Comparison of ENCODE assay signal across 9 cellular contexts in genomic region chr1:102970496-102971078, GRCh38.
A peak's percentile ranks its signal among the peaks of the same experiment; 100 is the strongest.
DNase-seq lines count a peak whose midpoint lies in the region; ATAC-seq, FAIRE-seq and TF ChIP-seq lines count a peak whose summit lies in the region.
"Had no signal": no experiment of that assay in that cellular context is flagged by ENCODE, and none has a peak within 500 bp of the region (broad histone marks: within the 10 kb centered on the region; RNA-seq: fewer than 3 reads in every experiment).

No MANE protein-coding gene starts in this region.

- H3K9ac ChIP-seq in OCI-LY1 (ENCODE audit: low read length) = no peak overlapping the region
- no peak overlapping the region for H3K9ac ChIP-seq in endothelial cell of umbilical vein (replicated peaks; ENCODE audit: extremely low read depth, insufficient read depth, low read length)
- H3K9ac ChIP-seq in trophoblast cell (ENCODE audit: low read length) = no peak overlapping the region

- H3K4me1 ChIP-seq in BE2C = no peaks in the 10 kb centered on the region
- no peaks in the 10 kb centered on the region for H3K4me1 ChIP-seq in OCI-LY1 (ENCODE audit: insufficient read depth, low read length, severe bottlenecking)
- H3K4me1 ChIP-seq in endothelial cell of umbilical vein (ENCODE audit: control insufficient read depth, extremely low read depth, insufficient read depth, low read length) = no peaks in the 10 kb centered on the region
- H3K4me1 ChIP-seq in trophoblast cell (ENCODE audit: control insufficient read depth in 1 of 2, insufficient read depth in 2 of 2, low read length in 2 of 2) = no peaks in the 10 kb centered on the region

- no peak overlapping the region for H3K4me3 Mint-ChIP-seq in T-helper 2 cell treated with Interferon-gamma antibody and Interleukin-4, amounts not matched to agents 5 μg/mL and 100 μg/mL, for 36 hours
- H3K4me3 Mint-ChIP-seq: memory B cell had no signal

- no peak overlapping the region for H2AK5ac ChIP-seq in trophoblast cell (ENCODE audit: low read length)

- ATAC-seq in GM18868 (IDR thresholded peaks at IDR 0.05; ENCODE audit: unreplicated experiment) = peak; percentile 75

- no peak overlapping the region for H3K27ac Mint-ChIP-seq in T-helper 2 cell treated with Interferon-gamma antibody and Interleukin-4, amounts not matched to agents 5 μg/mL and 100 μg/mL, for 36 hours
- H3K27ac Mint-ChIP-seq: memory B cell had no signal

- no peak overlapping the region for H2BK5ac ChIP-seq in trophoblast cell (ENCODE audit: low read depth, low read length, poor library complexity)

- H3K9me1 ChIP-seq in endothelial cell of umbilical vein (replicated peaks; ENCODE audit: control insufficient read depth, extremely low read depth, insufficient read depth, low read length) = no peaks in the 10 kb centered on the region

- no peaks in the 10 kb centered on the region for H3K9me2 ChIP-seq in OCI-LY1 (ENCODE audit: low read depth, low read length)

- H3K27me3 ChIP-seq in BE2C (no peaks in the 10 kb centered on the region), OCI-LY1 (ENCODE audit: insufficient read depth, low read length) (no peaks in the 10 kb centered on the region), endothelial cell of umbilical vein (ENCODE audit: control insufficient read depth in 2 of 2, insufficient read depth in 2 of 2, low read length in 2 of 2) (no peaks in the 10 kb centered on the region), trophoblast cell (ENCODE audit: insufficient read depth, low read length) (no peaks in the 10 kb centered on the region)

- no peaks in the 10 kb centered on the region for H3K4me1 Mint-ChIP-seq in T-helper 2 cell treated with Interferon-gamma antibody and Interleukin-4, amounts not matched to agents 5 μg/mL and 100 μg/mL, for 36 hours (ENCODE audit: low read depth)
- H3K4me1 Mint-ChIP-seq: memory B cell had no signal

- FAIRE-seq in endothelial cell of umbilical vein (lab: Jason Lieb, UNC) = peak; percentile 68

- H3K36me3 Mint-ChIP-seq in T-helper 2 cell treated with Interferon-gamma antibody and Interleukin-4, amounts not matched to agents 5 μg/mL and 100 μg/mL, for 36 hours (ENCODE audit: low read depth) = no peaks in the 10 kb centered on the region
- H3K36me3 Mint-ChIP-seq: memory B cell had no signal

- H3K79me1 ChIP-seq in trophoblast cell (ENCODE audit: low read length) = no peaks in the 10 kb centered on the region

- no peak overlapping the region for H3K18ac ChIP-seq in trophoblast cell (ENCODE audit: low read length)

- TF ChIP-seq CTCF in BE2C (IDR thresholded peaks at IDR 0.05; ENCODE audit: low read depth, low read length) = peak; percentile 78
- peak; percentile 73 for TF ChIP-seq CTCF in OCI-LY1 (IDR thresholded peaks at IDR 0.05; ENCODE audit: low read length)
- TF ChIP-seq CTCF in endothelial cell of umbilical vein (IDR thresholded peaks at IDR 0.05; ENCODE audit: extremely low read depth in 1 of 2, insufficient read depth in 1 of 2, low read depth in 1 of 2, low read length in 2 of 2) = peak; percentile 57 to 61

- H3K27ac ChIP-seq in OCI-LY1 (ENCODE audit: low read depth, low read length, poor library complexity, severe bottlenecking) = no peak overlapping the region
- H3K27ac ChIP-seq in endothelial cell of umbilical vein (ENCODE audit: insufficient read depth, low read depth, low read length) = no peak overlapping the region
- no peak overlapping the region for H3K27ac ChIP-seq in trophoblast cell (ENCODE audit: low read depth, low read length)

- no peak overlapping the region for H3K14ac ChIP-seq in trophoblast cell (ENCODE audit: low read length)

- H4K91ac ChIP-seq in trophoblast cell (ENCODE audit: low read depth, low read length) = no peak overlapping the region

- WGBS in trophoblast cell (ENCODE audit: extremely low coverage, insufficient coverage, insufficient read length) = no CpG with 5 or more reads among the region's 17 CpGs

- H3K36me3 ChIP-seq in BE2C = no peaks in the 10 kb centered on the region
- H3K36me3 ChIP-seq in OCI-LY1 (ENCODE audit: insufficient read depth, low read length) = no peaks in the 10 kb centered on the region
- H3K36me3 ChIP-seq in endothelial cell of umbilical vein (ENCODE audit: control insufficient read depth in 2 of 2, extremely low read depth in 1 of 2, insufficient read depth in 2 of 2, low read length in 2 of 2) = no peaks in the 10 kb centered on the region
- H3K36me3 ChIP-seq in trophoblast cell (ENCODE audit: control insufficient read depth in 1 of 2, insufficient read depth in 2 of 2, low read length in 2 of 2) = no peaks in the 10 kb centered on the region

- CTCF ChIA-PET in endothelial cell of umbilical vein (lab: Charles Lee) = interaction anchor here (0.5 to 3.2 kb wide), 47 partner anchors 9 to 1450 kb away, joined by 3 to 36 read pairs (median 4); partner anchors contain the start of gene RNPC3

- H4K8ac ChIP-seq in trophoblast cell (ENCODE audit: low read depth, low read length) = no peak overlapping the region

- no peak overlapping the region for H3K4ac ChIP-seq in trophoblast cell (ENCODE audit: low read depth, low read length)

- H3K4me3 ChIP-seq in BE2C (ENCODE audit: low read depth, low read length) (no peak overlapping the region), OCI-LY1 (ENCODE audit: low read depth, low read length, poor library complexity, severe bottlenecking) (no peak overlapping the region), endothelial cell of umbilical vein (replicated peaks in 1 of 3; ENCODE audit: insufficient read depth in 1 of 3, low read depth in 1 of 3, low read length in 3 of 3) (no peak overlapping the region), trophoblast cell (ENCODE audit: low read depth, low read length) (no peak overlapping the region)

- no peak overlapping the region for H3K23ac ChIP-seq in trophoblast cell (ENCODE audit: low read length)

- intact Hi-C loops in endothelial cell of umbilical vein (cut with micrococcal nuclease) = loop anchor here (1.0 to 5.0 kb wide), 3 partner anchors 1203 to 1450 kb away; no protein-coding TSS in a partner anchor

- no peak for TF ChIP-seq POLR2A in endothelial cell of umbilical vein (IDR thresholded peaks at IDR 0.05; ENCODE audit: low read depth, low read length)

- H4K20me1 ChIP-seq in OCI-LY1 (ENCODE audit: insufficient read depth, low read length) = no peaks in the 10 kb centered on the region
- no peaks in the 10 kb centered on the region for H4K20me1 ChIP-seq in endothelial cell of umbilical vein (replicated peaks; ENCODE audit: control insufficient read depth, extremely low read depth, insufficient read depth, low read length)

- POLR2A ChIA-PET in endothelial cell of umbilical vein (lab: Charles Lee) = no interaction called here

- no TSS peak for BruUV-seq in endothelial cell of umbilical vein (replicated peaks; lab: Mats Ljungman, UMichigan)

- H3F3A ChIP-seq in OCI-LY1 (ENCODE audit: insufficient read depth, low read length) = no peaks in the 10 kb centered on the region

- H3K27me3 Mint-ChIP-seq in T-helper 2 cell treated with Interferon-gamma antibody and Interleukin-4, amounts not matched to agents 5 μg/mL and 100 μg/mL, for 36 hours (ENCODE audit: low read depth) = no peaks in the 10 kb centered on the region
- H3K27me3 Mint-ChIP-seq: memory B cell had no signal

- dilution Hi-C loops in endothelial cell of umbilical vein (cut with MboI; ENCODE audit: extremely low pct_ligation_motif_present, low sequenced_read_pairs) = no loop called here

- H3K79me2 ChIP-seq in OCI-LY1 (ENCODE audit: insufficient read depth, low read length) (no peaks in the 10 kb centered on the region), endothelial cell of umbilical vein (ENCODE audit: control insufficient read depth, insufficient read depth, low read length) (no peaks in the 10 kb centered on the region), trophoblast cell (ENCODE audit: control insufficient read depth, insufficient read depth, low read length, poor library complexity) (no peaks in the 10 kb centered on the region)

- H3K9me3 ChIP-seq in BE2C (no peaks in the 10 kb centered on the region), OCI-LY1 (ENCODE audit: low read length) (no peaks in the 10 kb centered on the region), endothelial cell of umbilical vein (replicated peaks; ENCODE audit: control insufficient read depth, insufficient read depth, low read length) (no peaks in the 10 kb centered on the region), trophoblast cell (ENCODE audit: insufficient read depth, low read depth, low read length) (no peaks in the 10 kb centered on the region)

- no peak overlapping the region for H2BK12ac ChIP-seq in trophoblast cell (ENCODE audit: low read length)

- H2BK120ac ChIP-seq in trophoblast cell (ENCODE audit: insufficient read depth, low read length, poor library complexity) = no peak overlapping the region

- no peak overlapping the region for H4K12ac ChIP-seq in trophoblast cell (ENCODE audit: low read depth, low read length)

- H3K4me2 ChIP-seq in OCI-LY1 (ENCODE audit: low read length) (no peak overlapping the region), endothelial cell of umbilical vein (ENCODE audit: insufficient read depth, low read length) (no peak overlapping the region), trophoblast cell (ENCODE audit: low read length) (no peak overlapping the region)

- no peaks in the 10 kb centered on the region for H3K9me3 Mint-ChIP-seq in T-helper 2 cell treated with Interferon-gamma antibody and Interleukin-4, amounts not matched to agents 5 μg/mL and 100 μg/mL, for 36 hours
- H3K9me3 Mint-ChIP-seq: memory B cell had no signal

- H2AFZ ChIP-seq in OCI-LY1 (ENCODE audit: low read length) = no peak overlapping the region
- H2AFZ ChIP-seq in endothelial cell of umbilical vein (ENCODE audit: low read depth, low read length) = no peak overlapping the region
- H2AFZ ChIP-seq in trophoblast cell (ENCODE audit: insufficient read depth, low read length, poor library complexity) = no peak overlapping the region

- DNase-seq in BE2C (peak; percentile 38), HuH-7.5 (ENCODE audit: low spot score) (peak; percentile 9), endothelial cell of umbilical vein (ENCODE audit: low read depth, low spot score) (peak; percentile 42), trophoblast cell (peak; percentile 6 to 91), C1 segment of cervical spinal cord (lab: John Stamatoyannopoulos, UW) (no peak)
- no peak for DNase-seq in T-helper 2 cell treated with Interferon-gamma antibody and Interleukin-4, amounts not matched to agents 5 μg/mL and 100 μg/mL, for 36 hours (ENCODE audit: low spot score)

TF ChIP-seq in endothelial cell of umbilical vein, 7 proteins besides CTCF, POLR2A, EP300 and RAD21 (continues in another document):
- TF ChIP-seq MYC (IDR thresholded peaks at IDR 0.05; ENCODE audit: low read depth, low read length) (no peak), EZH2 (IDR thresholded peaks at IDR 0.05; ENCODE audit: borderline replicate concordance, low read depth, low read length, severe bottlenecking) (no peak), POLR2AphosphoS5 (IDR thresholded peaks at IDR 0.05; ENCODE audit: insufficient read depth, low read depth, low read length) (no peak), GATA2 (IDR thresholded peaks at IDR 0.05; ENCODE audit: insufficient read depth, insufficient read length, low read depth, low read length) (no peak), FOS (IDR thresholded peaks at IDR 0.05; ENCODE audit: borderline replicate concordance, insufficient read depth, low read length) (no peak), JUN (IDR thresholded peaks at IDR 0.05; ENCODE audit: borderline replicate concordance, insufficient read depth, insufficient read length, low read depth) (no peak)

Comparison
In these comparisons a context has a peak if more than half of its experiments do, and no peak if none do; other contexts are left out.
1. DNase-seq: peak in BE2C (single experiment), HuH-7.5 (single experiment), endothelial cell of umbilical vein (single experiment) and trophoblast cell (2 of 2); none in C1 segment of cervical spinal cord (0 of 14) and T-helper 2 cell treated with Interferon-gamma antibody and Interleukin-4, amounts not matched to agents 5 μg/mL and 100 μg/mL, for 36 hours (single experiment).
2. Peak in every context shown above with its lines, with median percentiles within 50 percentile points of each other: CTCF ChIP-seq.